In the genomic region with DNA sequence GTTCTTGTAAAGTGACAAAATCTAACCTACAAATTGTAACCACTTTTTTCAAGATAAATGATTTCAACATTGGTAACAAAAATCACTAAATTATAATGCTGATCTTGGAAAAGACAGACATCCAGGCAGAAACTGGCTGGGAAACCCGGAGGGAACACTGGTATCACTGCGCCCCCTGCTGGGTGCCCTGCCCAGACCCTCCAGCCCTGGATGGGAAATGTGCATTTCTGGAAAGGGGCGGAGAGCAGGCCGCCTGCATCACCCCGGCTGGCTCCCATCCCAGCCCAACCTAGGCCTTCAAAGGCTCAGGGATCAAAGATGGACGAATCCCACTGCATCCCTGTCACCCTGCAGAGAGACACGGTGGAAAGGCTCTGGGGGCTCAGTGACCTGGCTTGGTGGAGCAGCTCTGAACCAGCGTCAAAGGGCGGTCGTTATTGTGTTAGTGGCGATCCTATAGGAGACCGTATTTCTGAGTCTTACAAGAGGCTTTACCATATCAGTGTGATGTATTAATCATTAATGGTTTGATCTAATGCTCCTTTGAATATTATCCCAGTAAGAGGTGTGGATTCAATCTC, we compare ENCODE assay signal across 8 cellular contexts. TPM values are rescaled to one million over a fixed set of nuclear protein-coding genes. Genes with fewer than 3 reads are reported as not detected.
A peak's percentile ranks its signal among the peaks of the same experiment; 100 is the strongest.
DNase-seq lines count a peak whose midpoint lies in the region; ATAC-seq and TF ChIP-seq lines count a peak whose summit lies in the region.

No MANE protein-coding gene starts in this region.

- H3K4me2 ChIP-seq in parathyroid adenoma (ENCODE audit: low read length) = no peak overlapping the region

- no peaks in the 10 kb centered on the region for H3K79me2 ChIP-seq in parathyroid adenoma

- no peak overlapping the region for H3K4me3 Mint-ChIP-seq in activated naive CD8-positive, alpha-beta T cell treated with anti-CD3 and anti-CD28 coated beads for 36 hours

- H3K9me3 Mint-ChIP-seq in activated naive CD8-positive, alpha-beta T cell treated with anti-CD3 and anti-CD28 coated beads for 36 hours = no peaks in the 10 kb centered on the region

- ATAC-seq in HG02759 (IDR thresholded peaks at IDR 0.05; ENCODE audit: unreplicated experiment) (no peak), HG03439 (IDR thresholded peaks at IDR 0.05; ENCODE audit: unreplicated experiment) (no peak)

- no peaks in the 10 kb centered on the region for H3K27me3 Mint-ChIP-seq in activated naive CD8-positive, alpha-beta T cell treated with anti-CD3 and anti-CD28 coated beads for 36 hours

- intact Hi-C loops in head of caudate nucleus (cut with DNase I) = loop anchor here (2.0 kb wide), 1 partner anchor 160 kb away; no protein-coding TSS in a partner anchor

- H3K27me3 ChIP-seq in parathyroid adenoma (ENCODE audit: control insufficient read depth, insufficient read depth, low read length) = no peaks in the 10 kb centered on the region

- no peak overlapping the region for H3K4me3 ChIP-seq in parathyroid adenoma (ENCODE audit: low read depth, low read length)

- H3K4me1 ChIP-seq in parathyroid adenoma = no peaks in the 10 kb centered on the region

- peak; percentile 76 for TF ChIP-seq CTCF in parathyroid adenoma (IDR thresholded peaks at IDR 0.05)

- peak overlapping the region; percentile 36 for H3K27ac ChIP-seq in parathyroid adenoma

- DNase-seq in D341Med (ENCODE audit: low spot score) (peak; percentile 93), HuH-7.5 (ENCODE audit: low spot score) (peak; percentile 98), RPMI8226 (peak; percentile 53), head of caudate nucleus (peak; percentile 76 to 96 (median 90))
- peak; percentile 49 for DNase-seq in activated naive CD8-positive, alpha-beta T cell treated with anti-CD3 and anti-CD28 coated beads for 36 hours

- H3K9ac ChIP-seq in parathyroid adenoma = no peak overlapping the region

- no peaks in the 10 kb centered on the region for H3K9me3 ChIP-seq in parathyroid adenoma (ENCODE audit: control insufficient read depth, low read length)

- no peaks in the 10 kb centered on the region for H3K36me3 Mint-ChIP-seq in activated naive CD8-positive, alpha-beta T cell treated with anti-CD3 and anti-CD28 coated beads for 36 hours

- no peak overlapping the region for H3K27ac Mint-ChIP-seq in activated naive CD8-positive, alpha-beta T cell treated with anti-CD3 and anti-CD28 coated beads for 36 hours

- no peaks in the 10 kb centered on the region for H3K36me3 ChIP-seq in parathyroid adenoma (ENCODE audit: control insufficient read depth, insufficient read depth, low read length)

- H2AFZ ChIP-seq in parathyroid adenoma = no peak overlapping the region

- no peaks in the 10 kb centered on the region for H3K4me1 Mint-ChIP-seq in activated naive CD8-positive, alpha-beta T cell treated with anti-CD3 and anti-CD28 coated beads for 36 hours

RNA-seq across cellular contexts. Expression of a gene that starts 37.3 kb away (rescaled TPM):
- total RNA-seq in activated naive CD8-positive, alpha-beta T cell treated with anti-CD3 and anti-CD28 coated beads for 36 hours = 10 to 100 TPM; 13.9 to 16.4 TPM

RNA-seq across cellular contexts. Expression of a gene that starts 37.3 kb away (rescaled TPM):
- 10 to 100 TPM; 21.9 to 26.6 TPM for total RNA-seq in activated naive CD8-positive, alpha-beta T cell treated with anti-CD3 and anti-CD28 coated beads for 36 hours
